ENCODE assay signal across 15 cellular contexts in genomic region chr13:42891591-42891990, GRCh38.
DNase-seq lines count a peak whose midpoint lies in the region; ATAC-seq and TF ChIP-seq lines count a peak whose summit lies in the region.
"Had no signal": no experiment of that assay in that cellular context is flagged by ENCODE, and none has a peak within 500 bp of the region (broad histone marks: within the 10 kb centered on the region; RNA-seq: fewer than 3 reads in every experiment).

No MANE protein-coding gene starts in this region.

- DNase-seq in right cardiac atrium (no peak), right atrium auricular region (ENCODE audit: low spot score) (no peak), epithelial cell of prostate (ENCODE audit: low read depth, low spot score) (peak; percentile 53), GM20000 (ENCODE audit: low spot score) (no peak), cerebellum (ENCODE audit: low spot score) (no peak)
- DNase-seq: 8988T; ACHN; Calu3; CD4-positive, CD25-positive, alpha-beta regulatory T cell; DMS 273 treated with DMSO at 0.1 percent for 48 hours had no signal

- H3K4me1 ChIP-seq in right cardiac atrium (ENCODE audit: control insufficient read depth, insufficient read depth, low read length) (no peaks in the 10 kb centered on the region), right atrium auricular region (peaks cover 0 to 19% of the 10 kb centered on the region in 2 donors), mucosa of rectum (ENCODE audit: control insufficient read depth in 2 of 2, insufficient read depth in 2 of 2, low read length in 2 of 2) (peaks cover 5 to 7% of the 10 kb centered on the region in 2 donors)

- no peak overlapping the region for H3K9ac ChIP-seq in mucosa of rectum (ENCODE audit: low read depth in 1 of 2, low read length in 2 of 2)

- ATAC-seq in right cardiac atrium (peak; percentile 28 to 29), GM19467 (IDR thresholded peaks at IDR 0.05; ENCODE audit: unreplicated experiment) (no peak)
- ATAC-seq: GM12878 had no signal

- H3K9me3 ChIP-seq in right cardiac atrium (ENCODE audit: control insufficient read depth, low read length) = no peaks in the 10 kb centered on the region
- no peaks in the 10 kb centered on the region for H3K9me3 ChIP-seq in right atrium auricular region
- no peaks in the 10 kb centered on the region for H3K9me3 ChIP-seq in mucosa of rectum (ENCODE audit: control insufficient read depth in 2 of 2, low read length in 2 of 2)
- H3K9me3 ChIP-seq: BLaER1 treated with 17β-estradiol and CSF1 and Interleukin-3, amounts not matched to agents 10 nM and 100 nM; HAP-1 had no signal

- whole genome bisulfite sequencing in right cardiac atrium = 74% methylated on average over 3 of the region's 3 CpGs

- H3K36me3 ChIP-seq in right atrium auricular region = no peaks in the 10 kb centered on the region
- peaks cover 0 to 8% of the 10 kb centered on the region in 2 donors for H3K36me3 ChIP-seq in mucosa of rectum (ENCODE audit: control insufficient read depth in 2 of 2, insufficient read depth in 2 of 2, low read length in 2 of 2)
- H3K36me3 ChIP-seq: HAP-1 had no signal

- intact Hi-C loops in right cardiac atrium (cut with DNase I) = loop anchor here in 1 of 4 donors (10.0 kb wide), 1 partner anchor 73 kb away; no protein-coding TSS in a partner anchor

- H3K4me3 ChIP-seq in right cardiac atrium (ENCODE audit: low read length) (no peak overlapping the region), right atrium auricular region (no peak overlapping the region), mucosa of rectum (ENCODE audit: low read length in 2 of 2) (peak overlapping the region in 1 of 2 donors; percentile 32)
- H3K4me3 ChIP-seq: BLaER1 treated with 17β-estradiol and CSF1 and Interleukin-3, amounts not matched to agents 10 nM and 100 nM; GM12878; HAP-1 had no signal

- H3K27ac ChIP-seq in right cardiac atrium (ENCODE audit: low read length) = peak overlapping the region; percentile 8
- no peak overlapping the region for H3K27ac ChIP-seq in right atrium auricular region
- H3K27ac ChIP-seq in epithelial cell of prostate = peak overlapping the region; percentile 64
- H3K27ac ChIP-seq in mucosa of rectum (ENCODE audit: low read depth in 2 of 2, low read length in 2 of 2) = peak overlapping the region; percentile 28 to 61

- TF ChIP-seq CTCF in right atrium auricular region (IDR thresholded peaks at IDR 0.05) (no peak), GM20000 (IDR thresholded peaks at IDR 0.05; ENCODE audit: extremely low read depth, missing control alignments) (no peak)

- no peaks in the 10 kb centered on the region for H3K27me3 ChIP-seq in right cardiac atrium (ENCODE audit: control insufficient read depth, insufficient read depth)
- no peaks in the 10 kb centered on the region for H3K27me3 ChIP-seq in right atrium auricular region
- H3K27me3 ChIP-seq in mucosa of rectum (ENCODE audit: control insufficient read depth in 2 of 2, insufficient read depth in 2 of 2, low read length in 2 of 2) = no peaks in the 10 kb centered on the region
- H3K27me3 ChIP-seq: BLaER1 treated with 17β-estradiol and CSF1 and Interleukin-3, amounts not matched to agents 10 nM and 100 nM had no signal

Comparison
In these comparisons a context has a peak if more than half of its experiments do, and no peak if none do; other contexts are left out.
1. H3K27ac ChIP-seq: peak in right cardiac atrium (single experiment), epithelial cell of prostate (single experiment) and mucosa of rectum (2 of 2); none in right atrium auricular region (0 of 2).